24 cellular contexts compared by ENCODE assay signal in genomic region chr1:201223852-201224670, GRCh38. TPM values are rescaled to one million over a fixed set of nuclear protein-coding genes. Genes with fewer than 3 reads are reported as not detected.
"Had no signal": no experiment of that assay in that cellular context is flagged by ENCODE, and none has a peak within 500 bp of the region (broad histone marks: within the 10 kb centered on the region; RNA-seq: fewer than 3 reads in every experiment).

No MANE protein-coding gene starts in this region.

- H3K9me3 ChIP-seq: ascending aorta, colonic mucosa, gastrocnemius medialis, left ventricle myocardium inferior, mucosa of descending colon, ovary, right lobe of liver, tibial nerve, vagina had no signal

- H3K4me1 ChIP-seq: ascending aorta, colonic mucosa, left ventricle myocardium inferior, neural progenitor cell, tibial nerve, vagina had no signal

- H3K4me3 Mint-ChIP-seq: activated naive CD4-positive, alpha-beta T cell treated with anti-CD3 and anti-CD28 coated beads, Interleukin-2, amount 50 U/mL, for 24 hours; activated T-cell treated with anti-CD3 and anti-CD28 coated beads, Interleukin-2, amount 50 U/mL, for 24 hours; central memory CD8-positive, alpha-beta T cell; naive B cell; neural progenitor cell; stimulated activated naive B cell treated with anti-CD40 and anti-IgM and Interleukin-4, amounts not matched to agents 10 μg/mL and 1 μg/mL and 100 μg/mL, for 72 hours; T-cell had no signal

- H3K4me1 Mint-ChIP-seq: activated naive CD4-positive, alpha-beta T cell treated with anti-CD3 and anti-CD28 coated beads, Interleukin-2, amount 50 U/mL, for 24 hours; central memory CD8-positive, alpha-beta T cell; naive B cell; stimulated activated naive B cell treated with anti-CD40 and anti-IgM and Interleukin-4, amounts not matched to agents 10 μg/mL and 1 μg/mL and 100 μg/mL, for 72 hours; T-cell had no signal

- H3K27me3 ChIP-seq: ascending aorta, colonic mucosa, gastrocnemius medialis, neural progenitor cell, ovary, right lobe of liver, tibial nerve, vagina had no signal

- H3K36me3 ChIP-seq: ascending aorta, colonic mucosa, gastrocnemius medialis, left ventricle myocardium inferior, neural progenitor cell, ovary, right lobe of liver, tibial nerve, vagina had no signal

- H3K36me3 Mint-ChIP-seq: activated naive CD4-positive, alpha-beta T cell treated with anti-CD3 and anti-CD28 coated beads, Interleukin-2, amount 50 U/mL, for 24 hours; naive B cell; neural progenitor cell; stimulated activated naive B cell treated with anti-CD40 and anti-IgM and Interleukin-4, amounts not matched to agents 10 μg/mL and 1 μg/mL and 100 μg/mL, for 72 hours; T-cell had no signal

- DNase-seq: activated CD4-positive, alpha-beta T cell treated with anti-CD3 and anti-CD28 coated beads for 48 hours; activated CD4-positive, CD25-positive, alpha-beta regulatory T cell; activated T-cell treated with anti-CD3 and anti-CD28 coated beads, Interleukin-2, amount 50 U/mL, for 24 hours; colonic mucosa; gastrocnemius medialis; kidney glomerular epithelial cell; left ventricle myocardium inferior; mucosa of descending colon; naive B cell; ovary; stimulated activated CD4-positive, alpha-beta T cell treated with anti-CD3 and anti-CD28 coated beads, Interleukin-4, amount 100 ng/mL, for 24 hours; stimulated activated naive B cell treated with anti-CD40 and anti-IgM and Interleukin-4, amounts not matched to agents 10 μg/mL and 1 μg/mL and 100 μg/mL, for 72 hours; substantia nigra had no signal

- H3K27ac Mint-ChIP-seq: activated naive CD4-positive, alpha-beta T cell treated with anti-CD3 and anti-CD28 coated beads, Interleukin-2, amount 50 U/mL, for 24 hours; activated T-cell treated with anti-CD3 and anti-CD28 coated beads, Interleukin-2, amount 50 U/mL, for 24 hours; naive B cell; neural progenitor cell; stimulated activated naive B cell treated with anti-CD40 and anti-IgM and Interleukin-4, amounts not matched to agents 10 μg/mL and 1 μg/mL and 100 μg/mL, for 72 hours; T-cell had no signal

- H3K4me2 ChIP-seq: neural progenitor cell, smooth muscle cell had no signal

- H3K4me3 ChIP-seq: ascending aorta, colonic mucosa, gastrocnemius medialis, left ventricle myocardium inferior, mucosa of descending colon, neural progenitor cell, ovary, right lobe of liver, smooth muscle cell, tibial nerve, vagina had no signal

- ATAC-seq: mucosa of descending colon; right lobe of liver; SK-N-SH treated with all-trans-retinoic acid at 6 μM for 48 hours; stimulated activated naive B cell treated with anti-CD40 and anti-IgM and Interleukin-4, amounts not matched to agents 10 μg/mL and 1 μg/mL and 100 μg/mL, for 72 hours; T-cell had no signal

- H3K9ac ChIP-seq: neural progenitor cell had no signal

- H3K9me3 Mint-ChIP-seq: activated naive CD4-positive, alpha-beta T cell treated with anti-CD3 and anti-CD28 coated beads, Interleukin-2, amount 50 U/mL, for 24 hours; activated T-cell treated with anti-CD3 and anti-CD28 coated beads, Interleukin-2, amount 50 U/mL, for 24 hours; central memory CD8-positive, alpha-beta T cell; naive B cell; neural progenitor cell; stimulated activated naive B cell treated with anti-CD40 and anti-IgM and Interleukin-4, amounts not matched to agents 10 μg/mL and 1 μg/mL and 100 μg/mL, for 72 hours; T-cell had no signal

- H3K27ac ChIP-seq: ascending aorta, colonic mucosa, gastrocnemius medialis, left ventricle myocardium inferior, neural progenitor cell, ovary, right lobe of liver, tibial nerve, vagina had no signal

RNA-seq across cellular contexts. Expression of gene IGFN1, which starts 33.4 kb away (rescaled TPM):
- total RNA-seq: ascending aorta, left ventricle myocardium inferior, pulmonary artery endothelial cell, smooth muscle cell, T-cell, tibial nerve, vagina had no signal

RNA-seq across cellular contexts. Expression of gene PKP1, which starts 59.2 kb away (rescaled TPM):
- total RNA-seq: ascending aorta, right lobe of liver had no signal
